Comparison of ENCODE assay signal across 19 cellular contexts in genomic region chr4:14695411-14695810, GRCh38.
A peak's percentile ranks its signal among the peaks of the same experiment; 100 is the strongest.
DNase-seq lines count a peak whose midpoint lies in the region; TF ChIP-seq lines count a peak whose summit lies in the region.
"Had no signal": no experiment of that assay in that cellular context is flagged by ENCODE, and none has a peak within 500 bp of the region (broad histone marks: within the 10 kb centered on the region; RNA-seq: fewer than 3 reads in every experiment).

No MANE protein-coding gene starts in this region.

- H3K4me1 ChIP-seq in mammary epithelial cell (ENCODE audit: insufficient read depth, low read length) = no peaks in the 10 kb centered on the region
- H3K4me1 ChIP-seq: HAP-1 had no signal

- BruUV-seq in mammary epithelial cell (replicated peaks; lab: Mats Ljungman, UMichigan) (no TSS peak), MCF 10A (replicated peaks; lab: Mats Ljungman, UMichigan) (no TSS peak)

- no peak overlapping the region for H3K9ac ChIP-seq in mammary epithelial cell (ENCODE audit: insufficient read depth, low read length)

- TF ChIP-seq CTCF in mammary epithelial cell (conservative IDR thresholded peaks at IDR 0.05 in 1 of 2, IDR thresholded peaks at IDR 0.05 in 1 of 2; ENCODE audit: extremely low read depth in 1 of 2, insufficient read depth in 1 of 2, low read depth in 1 of 2, low read length in 2 of 2) (no peak), MCF 10A (IDR thresholded peaks at IDR 0.05; ENCODE audit: unreplicated experiment) (no peak), epithelial cell of esophagus (IDR thresholded peaks at IDR 0.05; ENCODE audit: insufficient read depth, low read depth, low read length, missing control alignments) (no peak), glutamatergic neuron (IDR thresholded peaks at IDR 0.05; ENCODE audit: partially characterized antibody, unreplicated experiment) (no peak)

- H4K20me1 ChIP-seq in mammary epithelial cell (ENCODE audit: insufficient read depth, low read length) = no peaks in the 10 kb centered on the region

- in situ Hi-C loops in mammary epithelial cell (cut with MboI; ENCODE audit: low sequenced_read_pairs in 2 of 2) = no loop called here

- no peak overlapping the region for H2AFZ ChIP-seq in mammary epithelial cell (ENCODE audit: low read depth, low read length)
- H2AFZ ChIP-seq: GM23338 had no signal

- H3K27me3 Mint-ChIP-seq in MCF 10A (ENCODE audit: insufficient read depth, unreplicated experiment) = no peaks in the 10 kb centered on the region
- H3K27me3 Mint-ChIP-seq in glutamatergic neuron (ENCODE audit: unreplicated experiment) = no peaks in the 10 kb centered on the region

- CTCF ChIA-PET in mammary epithelial cell (lab: Charles Lee; ENCODE audit: low non-redundant PET) (no interaction called here), MCF 10A (lab: Yijun Ruan, JAX) (no interaction called here)

- peak; percentile 21 for DNase-seq in mammary epithelial cell
- DNase-seq in MCF 10A (ENCODE audit: unreplicated experiment) = no peak
- DNase-seq in epithelial cell of esophagus (ENCODE audit: low read depth) = peak; percentile 40
- DNase-seq in glutamatergic neuron = no peak
- DNase-seq in activated gamma-delta T cell (lab: John Stamatoyannopoulos, UW) = no peak
- DNase-seq in activated CD8-positive, alpha-beta memory T cell treated with anti-CD3 and anti-CD28 coated beads, Interleukin-2, amount 50 U/mL, for 4 hours = no peak
- no peak for DNase-seq in DMS53 treated with DMSO at 0.1 percent for 48 hours (lab: John Stamatoyannopoulos, UW; ENCODE audit: unreplicated experiment)
- DNase-seq: GDM1, KG1, NCI-H1105, NCI-H146, NCI-H2029 treated with DMSO at 0.1 percent for 48 hours, NCI-H226, NCI-H510A treated with DMSO at 0.1 percent for 48 hours, PC-3, Right ventricle myocardium superior had no signal

- no peaks in the 10 kb centered on the region for H3K79me2 ChIP-seq in mammary epithelial cell (ENCODE audit: insufficient read depth, low read length)

- no peak overlapping the region for H3K4me2 ChIP-seq in mammary epithelial cell (ENCODE audit: insufficient read depth, low read depth, low read length)
- H3K4me2 ChIP-seq: GM23338 had no signal

- no peaks in the 10 kb centered on the region for H3K36me3 ChIP-seq in mammary epithelial cell (ENCODE audit: insufficient read depth, low read length)
- H3K36me3 ChIP-seq: HAP-1 had no signal

- dilution Hi-C loops in mammary epithelial cell (cut with HindIII; ENCODE audit: low sequenced_read_pairs) = no loop called here

- H3K27ac Mint-ChIP-seq in MCF 10A (ENCODE audit: low read depth, unreplicated experiment) = no peak overlapping the region
- H3K27ac Mint-ChIP-seq in glutamatergic neuron (ENCODE audit: unreplicated experiment) = peak overlapping the region; percentile 82
- H3K27ac Mint-ChIP-seq: GM23338 had no signal

- H3K9me3 Mint-ChIP-seq in MCF 10A (ENCODE audit: unreplicated experiment) (peaks cover 6% of the 10 kb centered on the region), glutamatergic neuron (ENCODE audit: unreplicated experiment) (peaks cover 11% of the 10 kb centered on the region)

- H3K4me1 Mint-ChIP-seq in MCF 10A (ENCODE audit: insufficient read depth, unreplicated experiment) = no peaks in the 10 kb centered on the region
- H3K4me1 Mint-ChIP-seq in glutamatergic neuron (ENCODE audit: low read depth, unreplicated experiment) = peaks cover 16% of the 10 kb centered on the region
- H3K4me1 Mint-ChIP-seq: GM23338 had no signal

- H3K27me3 ChIP-seq in mammary epithelial cell (ENCODE audit: insufficient read depth, low read length) = peaks cover 2% of the 10 kb centered on the region

- 61% methylated on average over 4 of the region's 4 CpGs for WGBS in mammary epithelial cell (ENCODE audit: low coverage, missing lambda C conversion rate)

- H3K4me3 Mint-ChIP-seq in MCF 10A (ENCODE audit: unreplicated experiment) (no peak overlapping the region), glutamatergic neuron (ENCODE audit: unreplicated experiment) (peak overlapping the region; percentile 16)
- H3K4me3 Mint-ChIP-seq: GM23338 had no signal

- POLR2A ChIA-PET in MCF 10A (lab: Yijun Ruan, JAX) = no interaction called here

- H3K36me3 Mint-ChIP-seq in MCF 10A (ENCODE audit: insufficient read depth, unreplicated experiment) (no peaks in the 10 kb centered on the region), glutamatergic neuron (ENCODE audit: unreplicated experiment) (peaks cover 9% of the 10 kb centered on the region)

- intact Hi-C loops in mammary epithelial cell (cut with micrococcal nuclease) = no loop called here
- intact Hi-C loops in MCF 10A (cut with micrococcal nuclease) = no loop called here

- H3K27ac ChIP-seq in mammary epithelial cell (ENCODE audit: insufficient read depth, low read depth, low read length) = no peak overlapping the region
- H3K27ac ChIP-seq: C4-2B had no signal

- H3K4me3 ChIP-seq in mammary epithelial cell (replicated peaks in 1 of 3; ENCODE audit: insufficient read depth in 1 of 3, low read depth in 2 of 3, low read length in 3 of 3) (no peak overlapping the region), epithelial cell of esophagus (ENCODE audit: low read length) (no peak overlapping the region)
- H3K4me3 ChIP-seq: GM23338, HAP-1 had no signal

- peaks cover 5% of the 10 kb centered on the region for H3K9me3 ChIP-seq in mammary epithelial cell (replicated peaks; ENCODE audit: insufficient read depth, low read length)
- H3K9me3 ChIP-seq: HAP-1 had no signal

Comparison
In these comparisons a context has a peak if more than half of its experiments do, and no peak if none do; other contexts are left out.
1. DNase-seq: peak in mammary epithelial cell (single experiment) and epithelial cell of esophagus (single experiment); none in MCF 10A (single experiment), glutamatergic neuron (single experiment), activated gamma-delta T cell (single experiment), activated CD8-positive, alpha-beta memory T cell treated with anti-CD3 and anti-CD28 coated beads, Interleukin-2, amount 50 U/mL, for 4 hours (single experiment) and DMS53 treated with DMSO at 0.1 percent for 48 hours (single experiment).